ENCODE assay signal across 1 cellular context in genomic region chr11:126159719-126160344, GRCh38.
TF ChIP-seq lines count a peak whose summit lies in the region.

No MANE protein-coding gene starts in this region.

TF ChIP-seq in HepG2, 621 proteins besides CTCF, POLR2A, EP300 and RAD21 (continued from another document):
- TF ChIP-seq ZNF770 (CRISPR knock-in tag; IDR thresholded peaks at IDR 0.05) (peak; percentile 55; the same call in 1 of the 2 replicates), RORA (CRISPR knock-in tag; IDR thresholded peaks at IDR 0.05) (no peak), UBTF (CRISPR knock-in tag; IDR thresholded peaks at IDR 0.05) (peak; percentile 70), CENPX (CRISPR knock-in tag; IDR thresholded peaks at IDR 0.05) (no peak), STAT5B (CRISPR knock-in tag; IDR thresholded peaks at IDR 0.05) (no peak), HOXD1 (CRISPR knock-in tag; IDR thresholded peaks at IDR 0.05) (no peak), ZNF251 (CRISPR knock-in tag; IDR thresholded peaks at IDR 0.05) (no peak), NFKBIZ (CRISPR knock-in tag; IDR thresholded peaks at IDR 0.05) (no peak), ISL2 (CRISPR knock-in tag; IDR thresholded peaks at IDR 0.05) (0 out of 2 replicates have a peak, but pooled peaks have one; percentile 1), ZBTB7B (CRISPR knock-in tag; IDR thresholded peaks at IDR 0.05) (0 out of 2 replicates have a peak, but pooled peaks have one; percentile 10), ZNF337 (CRISPR knock-in tag; IDR thresholded peaks at IDR 0.05; ENCODE audit: borderline replicate concordance, low read depth) (no peak), DBP (CRISPR knock-in tag; IDR thresholded peaks at IDR 0.05; ENCODE audit: not compliant biosample characterization) (no peak), RFXANK (CRISPR knock-in tag; IDR thresholded peaks at IDR 0.05) (no peak), GZF1 (CRISPR knock-in tag; IDR thresholded peaks at IDR 0.05) (0 out of 2 replicates have a peak, but pooled peaks have one; percentile 33), ZNF746 (CRISPR knock-in tag; IDR thresholded peaks at IDR 0.05) (0 out of 2 replicates have a peak, but pooled peaks have one; percentile 40), ZNF781 (CRISPR knock-in tag; IDR thresholded peaks at IDR 0.05; ENCODE audit: borderline replicate concordance, not compliant biosample characterization) (no peak)
TF ChIP-seq in HepG2: peak in this region for 22.
